In genomic region chr6:44655368-44656342, GRCh38 we compare ENCODE assay signal across 1 cellular context.
TF ChIP-seq lines count a peak whose summit lies in the region.

No MANE protein-coding gene starts in this region.

TF ChIP-seq in GM12878, 131 proteins besides CTCF, POLR2A, EP300 and RAD21 (continued from another document and continues in another):
- TF ChIP-seq STAT1 (conservative IDR thresholded peaks at IDR 0.05) (0 out of 2 replicates have a peak, but pooled peaks have one; percentile 73), KAT2A (conservative IDR thresholded peaks at IDR 0.05; ENCODE audit: control insufficient read depth, low read depth, low read length) (no peak), RB1 (IDR thresholded peaks at IDR 0.05; ENCODE audit: borderline replicate concordance) (peak; percentile 60; the same call in 1 of the 2 replicates), IRF3 (IDR thresholded peaks at IDR 0.05) (no peak), ZNF274 (IDR thresholded peaks at IDR 0.05; ENCODE audit: insufficient read depth, insufficient read length) (no peak), CBFB (IDR thresholded peaks at IDR 0.05; ENCODE audit: low read depth) (no peak), SMC3 (IDR thresholded peaks at IDR 0.05; ENCODE audit: borderline replicate concordance, low read length) (peak; percentile 97), EED (IDR thresholded peaks at IDR 0.05; ENCODE audit: low read depth) (no peak), E2F4 (IDR thresholded peaks at IDR 0.05; ENCODE audit: low read depth, low read length) (no peak), ZZZ3 (IDR thresholded peaks at IDR 0.05; ENCODE audit: control insufficient read depth, insufficient read length, low read depth) (no peak), FOXM1 (IDR thresholded peaks at IDR 0.05; ENCODE audit: low read depth, low read length) (no peak), ZNF687 (IDR thresholded peaks at IDR 0.05) (no peak), POLR2AphosphoS5 (IDR thresholded peaks at IDR 0.05; ENCODE audit: low read length) (no peak), MYB (IDR thresholded peaks at IDR 0.05; ENCODE audit: borderline replicate concordance, low read depth, low read length) (no peak), SIX5 (IDR thresholded peaks at IDR 0.05; ENCODE audit: low read depth, low read length, severe bottlenecking) (no peak), BRCA1 (IDR thresholded peaks at IDR 0.05; ENCODE audit: low read depth, low read length) (no peak), YY1 (IDR thresholded peaks at IDR 0.05; ENCODE audit: low read depth, low read length) (peak; percentile 63; the same call in 1 of the 2 replicates), NBN (IDR thresholded peaks at IDR 0.05) (0 out of 2 replicates have a peak, but pooled peaks have one; percentile 13), EZH2 (IDR thresholded peaks at IDR 0.05; ENCODE audit: borderline replicate concordance, control insufficient read depth, low read depth, low read length) (no peak), ETV6 (conservative IDR thresholded peaks at IDR 0.05 in 1 of 2, IDR thresholded peaks at IDR 0.05 in 1 of 2; ENCODE audit: borderline replicate concordance in 1 of 2, low read depth in 1 of 2) (no peak), IRF4 (IDR thresholded peaks at IDR 0.05; ENCODE audit: low read depth, low read length) (no peak), BCL3 (IDR thresholded peaks at IDR 0.05; ENCODE audit: borderline replicate concordance, insufficient read depth, low read depth, low read length, poor library complexity, severe bottlenecking) (no peak), CEBPB (IDR thresholded peaks at IDR 0.05; ENCODE audit: borderline replicate concordance in 1 of 2, low read depth in 2 of 2, low read length in 2 of 2) (no peak), PML (IDR thresholded peaks at IDR 0.05; ENCODE audit: low read length) (no peak), TCF7 (IDR thresholded peaks at IDR 0.05; ENCODE audit: borderline replicate concordance) (no peak), ZNF622 (IDR thresholded peaks at IDR 0.05) (no peak), NFIC (IDR thresholded peaks at IDR 0.05; ENCODE audit: low read depth, low read length) (no peak), RUNX3 (IDR thresholded peaks at IDR 0.05; ENCODE audit: low read length) (peak; percentile 58; the same call in 1 of the 2 replicates), SREBF2 (IDR thresholded peaks at IDR 0.05; ENCODE audit: low read length) (no peak), NKRF (conservative IDR thresholded peaks at IDR 0.05) (0 out of 2 replicates have a peak, but pooled peaks have one; percentile 13), MLLT1 (IDR thresholded peaks at IDR 0.05) (peak; percentile 39; the same call in 1 of the 2 replicates), ASH2L (IDR thresholded peaks at IDR 0.05; ENCODE audit: borderline replicate concordance, low read depth) (no peak), SMARCA5 (IDR thresholded peaks at IDR 0.05) (peak; percentile 42; the same call in 1 of the 2 replicates), BHLHE40 (IDR thresholded peaks at IDR 0.05; ENCODE audit: borderline replicate concordance in 1 of 2, low read depth in 2 of 2, low read length in 1 of 2) (0 out of 4 replicates have a peak, but pooled peaks of 1 of the 2 experiments have one; percentile 19), NFYA (IDR thresholded peaks at IDR 0.05; ENCODE audit: borderline replicate concordance, low read depth, low read length) (no peak)
- TF ChIP-seq, protein P1, sequence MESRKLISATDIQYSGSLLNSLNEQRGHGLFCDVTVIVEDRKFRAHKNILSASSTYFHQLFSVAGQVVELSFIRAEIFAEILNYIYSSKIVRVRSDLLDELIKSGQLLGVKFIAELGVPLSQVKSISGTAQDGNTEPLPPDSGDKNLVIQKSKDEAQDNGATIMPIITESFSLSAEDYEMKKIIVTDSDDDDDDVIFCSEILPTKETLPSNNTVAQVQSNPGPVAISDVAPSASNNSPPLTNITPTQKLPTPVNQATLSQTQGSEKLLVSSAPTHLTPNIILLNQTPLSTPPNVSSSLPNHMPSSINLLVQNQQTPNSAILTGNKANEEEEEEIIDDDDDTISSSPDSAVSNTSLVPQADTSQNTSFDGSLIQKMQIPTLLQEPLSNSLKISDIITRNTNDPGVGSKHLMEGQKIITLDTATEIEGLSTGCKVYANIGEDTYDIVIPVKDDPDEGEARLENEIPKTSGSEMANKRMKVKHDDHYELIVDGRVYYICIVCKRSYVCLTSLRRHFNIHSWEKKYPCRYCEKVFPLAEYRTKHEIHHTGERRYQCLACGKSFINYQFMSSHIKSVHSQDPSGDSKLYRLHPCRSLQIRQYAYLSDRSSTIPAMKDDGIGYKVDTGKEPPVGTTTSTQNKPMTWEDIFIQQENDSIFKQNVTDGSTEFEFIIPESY (IDR thresholded peaks at IDR 0.05): no peak
- TF ChIP-seq, protein P2, sequence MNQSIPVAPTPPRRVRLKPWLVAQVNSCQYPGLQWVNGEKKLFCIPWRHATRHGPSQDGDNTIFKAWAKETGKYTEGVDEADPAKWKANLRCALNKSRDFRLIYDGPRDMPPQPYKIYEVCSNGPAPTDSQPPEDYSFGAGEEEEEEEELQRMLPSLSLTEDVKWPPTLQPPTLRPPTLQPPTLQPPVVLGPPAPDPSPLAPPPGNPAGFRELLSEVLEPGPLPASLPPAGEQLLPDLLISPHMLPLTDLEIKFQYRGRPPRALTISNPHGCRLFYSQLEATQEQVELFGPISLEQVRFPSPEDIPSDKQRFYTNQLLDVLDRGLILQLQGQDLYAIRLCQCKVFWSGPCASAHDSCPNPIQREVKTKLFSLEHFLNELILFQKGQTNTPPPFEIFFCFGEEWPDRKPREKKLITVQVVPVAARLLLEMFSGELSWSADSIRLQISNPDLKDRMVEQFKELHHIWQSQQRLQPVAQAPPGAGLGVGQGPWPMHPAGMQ (IDR thresholded peaks at IDR 0.05; ENCODE audit: borderline replicate concordance): no peak
- TF ChIP-seq, protein P3, sequence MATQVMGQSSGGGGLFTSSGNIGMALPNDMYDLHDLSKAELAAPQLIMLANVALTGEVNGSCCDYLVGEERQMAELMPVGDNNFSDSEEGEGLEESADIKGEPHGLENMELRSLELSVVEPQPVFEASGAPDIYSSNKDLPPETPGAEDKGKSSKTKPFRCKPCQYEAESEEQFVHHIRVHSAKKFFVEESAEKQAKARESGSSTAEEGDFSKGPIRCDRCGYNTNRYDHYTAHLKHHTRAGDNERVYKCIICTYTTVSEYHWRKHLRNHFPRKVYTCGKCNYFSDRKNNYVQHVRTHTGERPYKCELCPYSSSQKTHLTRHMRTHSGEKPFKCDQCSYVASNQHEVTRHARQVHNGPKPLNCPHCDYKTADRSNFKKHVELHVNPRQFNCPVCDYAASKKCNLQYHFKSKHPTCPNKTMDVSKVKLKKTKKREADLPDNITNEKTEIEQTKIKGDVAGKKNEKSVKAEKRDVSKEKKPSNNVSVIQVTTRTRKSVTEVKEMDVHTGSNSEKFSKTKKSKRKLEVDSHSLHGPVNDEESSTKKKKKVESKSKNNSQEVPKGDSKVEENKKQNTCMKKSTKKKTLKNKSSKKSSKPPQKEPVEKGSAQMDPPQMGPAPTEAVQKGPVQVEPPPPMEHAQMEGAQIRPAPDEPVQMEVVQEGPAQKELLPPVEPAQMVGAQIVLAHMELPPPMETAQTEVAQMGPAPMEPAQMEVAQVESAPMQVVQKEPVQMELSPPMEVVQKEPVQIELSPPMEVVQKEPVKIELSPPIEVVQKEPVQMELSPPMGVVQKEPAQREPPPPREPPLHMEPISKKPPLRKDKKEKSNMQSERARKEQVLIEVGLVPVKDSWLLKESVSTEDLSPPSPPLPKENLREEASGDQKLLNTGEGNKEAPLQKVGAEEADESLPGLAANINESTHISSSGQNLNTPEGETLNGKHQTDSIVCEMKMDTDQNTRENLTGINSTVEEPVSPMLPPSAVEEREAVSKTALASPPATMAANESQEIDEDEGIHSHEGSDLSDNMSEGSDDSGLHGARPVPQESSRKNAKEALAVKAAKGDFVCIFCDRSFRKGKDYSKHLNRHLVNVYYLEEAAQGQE (IDR thresholded peaks at IDR 0.05; ENCODE audit: low read depth, low read length): no peak
- TF ChIP-seq, protein P4, sequence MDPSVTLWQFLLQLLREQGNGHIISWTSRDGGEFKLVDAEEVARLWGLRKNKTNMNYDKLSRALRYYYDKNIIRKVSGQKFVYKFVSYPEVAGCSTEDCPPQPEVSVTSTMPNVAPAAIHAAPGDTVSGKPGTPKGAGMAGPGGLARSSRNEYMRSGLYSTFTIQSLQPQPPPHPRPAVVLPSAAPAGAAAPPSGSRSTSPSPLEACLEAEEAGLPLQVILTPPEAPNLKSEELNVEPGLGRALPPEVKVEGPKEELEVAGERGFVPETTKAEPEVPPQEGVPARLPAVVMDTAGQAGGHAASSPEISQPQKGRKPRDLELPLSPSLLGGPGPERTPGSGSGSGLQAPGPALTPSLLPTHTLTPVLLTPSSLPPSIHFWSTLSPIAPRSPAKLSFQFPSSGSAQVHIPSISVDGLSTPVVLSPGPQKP (IDR thresholded peaks at IDR 0.05; ENCODE audit: low read depth, low read length): no peak
